ENCODE assay signal across 9 cellular contexts in the genomic region with DNA sequence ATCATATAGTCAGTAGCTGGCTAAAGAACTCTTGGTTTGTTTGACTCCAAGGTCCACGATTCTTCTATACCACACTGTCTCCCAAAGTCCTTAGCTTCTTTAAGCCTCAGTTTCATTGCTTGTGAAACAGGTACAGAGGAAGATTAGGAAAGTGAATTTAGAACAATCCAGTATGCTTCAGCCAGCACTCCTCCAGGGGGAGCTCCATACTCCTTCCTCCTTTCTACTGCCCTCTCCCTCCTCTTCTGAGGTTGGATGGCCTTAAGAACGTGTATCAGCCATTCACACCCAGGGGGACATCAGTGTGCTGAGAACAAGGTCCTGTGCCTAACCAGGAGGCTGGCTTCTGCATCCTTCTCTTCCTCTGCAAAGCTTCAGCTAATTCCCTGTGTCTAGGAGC. TPM values are rescaled to one million over a fixed set of nuclear protein-coding genes. Genes with fewer than 3 reads are reported as not detected.
A peak's percentile ranks its signal among the peaks of the same experiment; 100 is the strongest.
DNase-seq lines count a peak whose midpoint lies in the region; ATAC-seq, FAIRE-seq and TF ChIP-seq lines count a peak whose summit lies in the region.
"Had no signal": no experiment of that assay in that cellular context is flagged by ENCODE, and none has a peak within 500 bp of the region (broad histone marks: within the 10 kb centered on the region; RNA-seq: fewer than 3 reads in every experiment).

No MANE protein-coding gene starts in this region.

- no peak overlapping the region for H3K27ac Mint-ChIP-seq in activated CD8-positive, alpha-beta T cell treated with anti-CD3 and anti-CD28 coated beads, Interleukin-2, amount 10 ng/mL, durations not matched to agents 7 days and 5 days
- H3K27ac Mint-ChIP-seq in naive thymus-derived CD8-positive, alpha-beta T cell = peak overlapping the region in 1 of 10 donors; percentile 87

- no peak overlapping the region for H3K14ac ChIP-seq in neuronal stem cell (ENCODE audit: low read length)

- no peak overlapping the region for H2AK5ac ChIP-seq in neuronal stem cell (ENCODE audit: low read depth, low read length)

- H2BK5ac ChIP-seq in neuronal stem cell (ENCODE audit: low read length) = no peak overlapping the region

- H4K8ac ChIP-seq in neuronal stem cell (ENCODE audit: low read depth, low read length) = no peak overlapping the region

- DNase-seq in D721Med (ENCODE audit: insufficient read length, low spot score) = no peak
- DNase-seq in HEK293T (ENCODE audit: extremely low spot score) = peak; percentile 73
- no peak for DNase-seq in activated CD8-positive, alpha-beta T cell treated with anti-CD3 and anti-CD28 coated beads, Interleukin-2, amount 10 ng/mL, durations not matched to agents 7 days and 5 days
- DNase-seq in left lung = no peak
- no peak for DNase-seq in naive thymus-derived CD8-positive, alpha-beta T cell
- DNase-seq in Peyer's patch = no peak
- no peak for DNase-seq in neuronal stem cell (ENCODE audit: low spot score)

- no peak overlapping the region for H3K4me2 ChIP-seq in neuronal stem cell (ENCODE audit: insufficient read depth, low read length, poor library complexity, severe bottlenecking)

- H3K4ac ChIP-seq in neuronal stem cell (ENCODE audit: low read length) = no peak overlapping the region

- no peak overlapping the region for H3K4me3 Mint-ChIP-seq in activated CD8-positive, alpha-beta T cell treated with anti-CD3 and anti-CD28 coated beads, Interleukin-2, amount 10 ng/mL, durations not matched to agents 7 days and 5 days
- H3K4me3 Mint-ChIP-seq in naive thymus-derived CD8-positive, alpha-beta T cell = no peak overlapping the region

- peak; percentile 19 for TF ChIP-seq CTCF in D721Med (IDR thresholded peaks at IDR 0.05; ENCODE audit: insufficient read depth, missing control alignments)
- TF ChIP-seq CTCF in left lung (IDR thresholded peaks at IDR 0.05) = peak in 1 of 2 donors; percentile 13
- TF ChIP-seq CTCF in Peyer's patch (IDR thresholded peaks at IDR 0.05) = no peak

- H3K27me3 Mint-ChIP-seq in activated CD8-positive, alpha-beta T cell treated with anti-CD3 and anti-CD28 coated beads, Interleukin-2, amount 10 ng/mL, durations not matched to agents 7 days and 5 days (ENCODE audit: low read depth) = no peaks in the 10 kb centered on the region
- no peaks in the 10 kb centered on the region for H3K27me3 Mint-ChIP-seq in naive thymus-derived CD8-positive, alpha-beta T cell

- no peak overlapping the region for H2AFZ ChIP-seq in neuronal stem cell (ENCODE audit: low read length)

- H2BK120ac ChIP-seq in neuronal stem cell (ENCODE audit: low read depth, low read length) = no peak overlapping the region

- no peaks in the 10 kb centered on the region for H3K9me3 Mint-ChIP-seq in activated CD8-positive, alpha-beta T cell treated with anti-CD3 and anti-CD28 coated beads, Interleukin-2, amount 10 ng/mL, durations not matched to agents 7 days and 5 days (ENCODE audit: insufficient read depth)
- peaks cover 0 to 10% (median 3%) of the 10 kb centered on the region in 9 donors for H3K9me3 Mint-ChIP-seq in naive thymus-derived CD8-positive, alpha-beta T cell

- H3K9me3 ChIP-seq in left lung = no peaks in the 10 kb centered on the region
- no peaks in the 10 kb centered on the region for H3K9me3 ChIP-seq in Peyer's patch
- no peaks in the 10 kb centered on the region for H3K9me3 ChIP-seq in neuronal stem cell (replicated peaks in 1 of 2; ENCODE audit: control insufficient read depth in 2 of 2, insufficient read depth in 1 of 2, low read depth in 1 of 2, low read length in 2 of 2)

- H3K18ac ChIP-seq in neuronal stem cell (ENCODE audit: low read length) = no peak overlapping the region

- no peak overlapping the region for H2BK12ac ChIP-seq in neuronal stem cell (ENCODE audit: low read length)

- POLR2A ChIA-PET in HEK293T (lab: Yijun Ruan, JAX) = no interaction called here
- POLR2A ChIA-PET in activated CD8-positive, alpha-beta T cell treated with anti-CD3 and anti-CD28 coated beads, Interleukin-2, amount 10 ng/mL, durations not matched to agents 7 days and 5 days (lab: Charles Lee) = no interaction called here
- POLR2A ChIA-PET in naive thymus-derived CD8-positive, alpha-beta T cell (lab: Charles Lee) = no interaction called here

- H3K27ac ChIP-seq in left lung (no peak overlapping the region), Peyer's patch (peak overlapping the region in 1 of 4 donors; percentile 30), neuronal stem cell (replicated peaks; ENCODE audit: low read length) (no peak overlapping the region)
- H3K27ac ChIP-seq: SK-N-MC had no signal

- H2BK15ac ChIP-seq in neuronal stem cell (ENCODE audit: low read length) = no peak overlapping the region

- CTCF ChIA-PET in HEK293T (lab: Yijun Ruan, JAX) = interaction anchor here (0.6 to 1.7 kb wide), 10 partner anchors 8 to 230 kb away, joined by 3 to 9 read pairs (median 3); no protein-coding TSS in a partner anchor
- CTCF ChIA-PET in activated CD8-positive, alpha-beta T cell treated with anti-CD3 and anti-CD28 coated beads, Interleukin-2, amount 10 ng/mL, durations not matched to agents 7 days and 5 days (lab: Charles Lee) = interaction anchor here (0.6 to 3.3 kb wide), 13 partner anchors 8 to 444 kb away, joined by 3 to 13 read pairs (median 4); no protein-coding TSS in a partner anchor

- no CpG with 5 or more reads among the region's 2 CpGs for WGBS in neuronal stem cell (ENCODE audit: extremely low coverage in 2 of 2, insufficient read length in 2 of 2, insufficient replicate concordance in 1 of 2), 2 donors

- no peak for FAIRE-seq in D721Med (lab: Jason Lieb, UNC)

- ATAC-seq in activated CD8-positive, alpha-beta T cell treated with anti-CD3 and anti-CD28 coated beads, Interleukin-2, amount 10 ng/mL, durations not matched to agents 7 days and 5 days = peak; percentile 44
- ATAC-seq in left lung (peak; percentile 51), HG03095 (IDR thresholded peaks at IDR 0.05; ENCODE audit: unreplicated experiment) (no peak)
- ATAC-seq in naive thymus-derived CD8-positive, alpha-beta T cell = no peak

- no peak overlapping the region for H4K91ac ChIP-seq in neuronal stem cell (ENCODE audit: low read depth, low read length, poor library complexity)

- H3K9ac ChIP-seq in neuronal stem cell (ENCODE audit: low read depth, low read length, poor library complexity) = no peak overlapping the region

- H3K4me3 ChIP-seq in left lung (no peak overlapping the region), Peyer's patch (no peak overlapping the region), neuronal stem cell (ENCODE audit: low read length in 2 of 2) (no peak overlapping the region)
- H3K4me3 ChIP-seq: SK-N-MC had no signal

- intact Hi-C loops in left lung (cut with DNase I) = no loop called here

- H3K23ac ChIP-seq in neuronal stem cell (ENCODE audit: low read depth, low read length, poor library complexity) = no peak overlapping the region

- H3K4me1 Mint-ChIP-seq in activated CD8-positive, alpha-beta T cell treated with anti-CD3 and anti-CD28 coated beads, Interleukin-2, amount 10 ng/mL, durations not matched to agents 7 days and 5 days (ENCODE audit: low read depth) = no peaks in the 10 kb centered on the region
- peaks cover 0 to 1% (median 0%) of the 10 kb centered on the region in 4 donors for H3K4me1 Mint-ChIP-seq in naive thymus-derived CD8-positive, alpha-beta T cell

- H3K36me3 ChIP-seq in left lung (no peaks in the 10 kb centered on the region), Peyer's patch (no peaks in the 10 kb centered on the region), neuronal stem cell (replicated peaks in 1 of 2; ENCODE audit: control insufficient read depth in 2 of 2, insufficient read depth in 2 of 2, low read length in 2 of 2) (peaks cover 0 to 2% of the 10 kb centered on the region in 2 donors)

- no peaks in the 10 kb centered on the region for H3K79me1 ChIP-seq in neuronal stem cell (ENCODE audit: low read depth, low read length)

- H3K27me3 ChIP-seq in left lung (no peaks in the 10 kb centered on the region), Peyer's patch (no peaks in the 10 kb centered on the region), neuronal stem cell (ENCODE audit: control insufficient read depth in 3 of 3, insufficient read depth in 3 of 3, low read depth in 1 of 3, low read length in 3 of 3) (peaks cover 0 to 3% (median 0%) of the 10 kb centered on the region in 3 experiments)

- TF ChIP-seq POLR2A in Peyer's patch (IDR thresholded peaks at IDR 0.05) = no peak

- no peaks in the 10 kb centered on the region for H3K36me3 Mint-ChIP-seq in activated CD8-positive, alpha-beta T cell treated with anti-CD3 and anti-CD28 coated beads, Interleukin-2, amount 10 ng/mL, durations not matched to agents 7 days and 5 days (ENCODE audit: low read depth)
- peaks cover 0 to 13% (median 11%) of the 10 kb centered on the region in 3 donors for H3K36me3 Mint-ChIP-seq in naive thymus-derived CD8-positive, alpha-beta T cell

- H3K4me1 ChIP-seq in left lung (no peaks in the 10 kb centered on the region), Peyer's patch (peaks cover 0 to 11% (median 0%) of the 10 kb centered on the region in 4 donors), neuronal stem cell (ENCODE audit: control insufficient read depth in 2 of 2, insufficient read depth in 1 of 2, low read depth in 1 of 2, low read length in 2 of 2) (peaks cover 0 to 9% of the 10 kb centered on the region in 2 donors)

TF ChIP-seq in HEK293T, 16 proteins besides CTCF, POLR2A, EP300 and RAD21 (continues in another document):
- TF ChIP-seq TARDBP (IDR thresholded peaks at IDR 0.05) = no peak
- no peak for TF ChIP-seq BHLHE40 (IDR thresholded peaks at IDR 0.05; ENCODE audit: borderline replicate concordance)
- no peak for TF ChIP-seq FOXA1 (IDR thresholded peaks at IDR 0.05)
- TF ChIP-seq L3MBTL2 (conservative IDR thresholded peaks at IDR 0.05) = no peak
- TF ChIP-seq FOXK2 (IDR thresholded peaks at IDR 0.05) = no peak
- no peak for TF ChIP-seq ELF4 (IDR thresholded peaks at IDR 0.05)
- no peak for TF ChIP-seq SP1 (IDR thresholded peaks at IDR 0.05)
- TF ChIP-seq LEF1 (IDR thresholded peaks at IDR 0.05; ENCODE audit: borderline replicate concordance) = no peak
- no peak for TF ChIP-seq CTBP1 (IDR thresholded peaks at IDR 0.05; ENCODE audit: borderline replicate concordance)

RNA-seq across cellular contexts. Expression of gene CALD1, which starts 54.8 kb away (rescaled TPM):
- under 1 TPM in 1 of 2 experiments, not detected in 1; 0.55 TPM for total RNA-seq in activated CD8-positive, alpha-beta T cell treated with anti-CD3 and anti-CD28 coated beads, Interleukin-2, amount 10 ng/mL, durations not matched to agents 7 days and 5 days
- total RNA-seq in left lung (100 to 1,000 TPM; 137 to 208 TPM), Peyer's patch (100 to 1,000 TPM in 1 of 4 donors, 10 to 100 TPM in 3; 39.2 to 536 (median 83.1) TPM)
- not detected for total RNA-seq in naive thymus-derived CD8-positive, alpha-beta T cell
- polyA plus RNA-seq in naive thymus-derived CD8-positive, alpha-beta T cell = not detected
- polyA plus RNA-seq in neuronal stem cell (2013, experiment 1 of 2) = 98.6 TPM
- polyA plus RNA-seq in neuronal stem cell (2013, experiment 2 of 2) = 99.2 TPM

Comparison
In these comparisons a context has a peak if more than half of its experiments do, and no peak if none do; other contexts are left out.
1. ATAC-seq: peak in activated CD8-positive, alpha-beta T cell treated with anti-CD3 and anti-CD28 coated beads, Interleukin-2, amount 10 ng/mL, durations not matched to agents 7 days and 5 days (single experiment) and left lung (single experiment); none in HG03095 (single experiment) and naive thymus-derived CD8-positive, alpha-beta T cell (0 of 2).
2. RNA of gene CALD1, which starts 54.8 kb away (total RNA-seq): 137 to 208 TPM in left lung and 39.2 to 536 TPM in Peyer's patch; 0.55 TPM in activated CD8-positive, alpha-beta T cell treated with anti-CD3 and anti-CD28 coated beads, Interleukin-2, amount 10 ng/mL, durations not matched to agents 7 days and 5 days and not detected in naive thymus-derived CD8-positive, alpha-beta T cell; every median in the first group is over 10 times any median in the second.